Comparison of ENCODE assay signal across 7 cellular contexts in genomic region chr5:91384671-91385430, GRCh38. TPM values are rescaled to one million over a fixed set of nuclear protein-coding genes. Genes with fewer than 3 reads are reported as not detected.
DNase-seq lines count a peak whose midpoint lies in the region; ATAC-seq, FAIRE-seq and TF ChIP-seq lines count a peak whose summit lies in the region.

No MANE protein-coding gene starts in this region.

- peak overlapping the region; percentile 96 for H3K27ac Mint-ChIP-seq in stimulated activated effector memory CD8-positive, alpha-beta T cell treated with anti-CD3 and anti-CD28 coated beads, Interleukin-12 subunit alpha, Interleukin-12 subunit beta, amount 100 ng/mL, for 72 hours

- H3K4me3 Mint-ChIP-seq in stimulated activated effector memory CD8-positive, alpha-beta T cell treated with anti-CD3 and anti-CD28 coated beads, Interleukin-12 subunit alpha, Interleukin-12 subunit beta, amount 100 ng/mL, for 72 hours = peak overlapping the region; percentile 96

- H3K9ac ChIP-seq in ES-I3 (ENCODE audit: low read depth, low read length) = peak overlapping the region; percentile 95; the same call in 1 of the 2 replicates
- peak overlapping the region in 1 of 2 donors; percentile 99 for H3K9ac ChIP-seq in kidney (ENCODE audit: low read length in 2 of 2)

- TF ChIP-seq CTCF in breast epithelium (IDR thresholded peaks at IDR 0.05) (peak; percentile 100), kidney (IDR thresholded peaks at IDR 0.05; ENCODE audit: borderline replicate concordance, extremely low read depth, insufficient read depth) (peak; percentile 97)

- H3K4me3 ChIP-seq in MG63 (peak overlapping the region; percentile 87), breast epithelium (peak overlapping the region in 2 of 3 donors; percentile 73 to 82), kidney (ENCODE audit: low read length in 2 of 2) (peak overlapping the region; percentile 92 to 100)

- H3K36me3 ChIP-seq in ES-I3 (ENCODE audit: insufficient read depth, low read length) (no peaks in the 10 kb centered on the region), MG63 (peaks cover 16% of the 10 kb centered on the region), breast epithelium (no peaks in the 10 kb centered on the region), kidney (ENCODE audit: control insufficient read depth in 1 of 2, insufficient read depth in 2 of 2, low read length in 2 of 2) (no peaks in the 10 kb centered on the region)

- H3K27me3 ChIP-seq in MG63 = no peaks in the 10 kb centered on the region
- H3K27me3 ChIP-seq in breast epithelium = no peaks in the 10 kb centered on the region

- H3K9me3 ChIP-seq in ES-I3 (ENCODE audit: control insufficient read depth, insufficient read depth, low read length) (no peaks in the 10 kb centered on the region), MG63 (no peaks in the 10 kb centered on the region), breast epithelium (no peaks in the 10 kb centered on the region), kidney (ENCODE audit: control insufficient read depth in 1 of 2, low read length in 2 of 2) (no peaks in the 10 kb centered on the region)

- TF ChIP-seq POLR2A in breast epithelium (IDR thresholded peaks at IDR 0.05) = no peak

- peaks cover 42% of the 10 kb centered on the region for H3K36me3 Mint-ChIP-seq in stimulated activated effector memory CD8-positive, alpha-beta T cell treated with anti-CD3 and anti-CD28 coated beads, Interleukin-12 subunit alpha, Interleukin-12 subunit beta, amount 100 ng/mL, for 72 hours

- ATAC-seq in GM21717 (IDR thresholded peaks at IDR 0.05; ENCODE audit: unreplicated experiment) = peak; percentile 14
- no peak for ATAC-seq in stimulated activated effector memory CD8-positive, alpha-beta T cell treated with anti-CD3 and anti-CD28 coated beads, Interleukin-12 subunit alpha, Interleukin-12 subunit beta, amount 100 ng/mL, for 72 hours

- FAIRE-seq in kidney (lab: Jason Lieb, UNC) = peak; percentile 98

- intact Hi-C loops in breast epithelium (cut with DNase I; ENCODE audit: low total_unique reads) (loop anchor here (10.0 kb wide), 1 partner anchor 280 kb away; no protein-coding TSS in a partner anchor), kidney (cut with DNase I) (loop anchor here (10.0 kb wide), 2 partner anchors 280 to 450 kb away; no protein-coding TSS in a partner anchor)

- DNase-seq in MG63 = no peak
- peak; percentile 97 for DNase-seq in RKO (ENCODE audit: low spot score)
- peak in 1 of 2 donors; percentile 38 for DNase-seq in breast epithelium (ENCODE audit: low spot score in 2 of 2)
- no peak for DNase-seq in kidney
- DNase-seq in stimulated activated effector memory CD8-positive, alpha-beta T cell treated with anti-CD3 and anti-CD28 coated beads, Interleukin-12 subunit alpha, Interleukin-12 subunit beta, amount 100 ng/mL, for 72 hours (ENCODE audit: low spot score in 2 of 2) = no peak

- H3K27ac ChIP-seq in breast epithelium (peak overlapping the region; percentile 99 to 100), kidney (ENCODE audit: low read depth in 2 of 2, low read length in 2 of 2) (peak overlapping the region; percentile 100)

- no peaks in the 10 kb centered on the region; the same call in 1 of the 2 replicates for H3K4me1 ChIP-seq in ES-I3 (ENCODE audit: insufficient read depth, low read length)
- H3K4me1 ChIP-seq in breast epithelium = no peaks in the 10 kb centered on the region
- no peaks in the 10 kb centered on the region for H3K4me1 ChIP-seq in kidney (ENCODE audit: control insufficient read depth in 1 of 2, insufficient read depth in 1 of 2, low read depth in 1 of 2, low read length in 2 of 2)

- H3K4me1 Mint-ChIP-seq in stimulated activated effector memory CD8-positive, alpha-beta T cell treated with anti-CD3 and anti-CD28 coated beads, Interleukin-12 subunit alpha, Interleukin-12 subunit beta, amount 100 ng/mL, for 72 hours = peaks cover 23% of the 10 kb centered on the region

- H3K9me3 Mint-ChIP-seq in stimulated activated effector memory CD8-positive, alpha-beta T cell treated with anti-CD3 and anti-CD28 coated beads, Interleukin-12 subunit alpha, Interleukin-12 subunit beta, amount 100 ng/mL, for 72 hours = no peaks in the 10 kb centered on the region

RNA-seq across cellular contexts. Expression of gene ARRDC3, which starts 1.7 kb away (rescaled TPM):
- total RNA-seq in MG63 (2014; rRNA removed; shearing (Covaris generic); ENCODE audit: low replicate concordance) = 66.1 and 70.6 TPM in 2 replicates
- 100 to 1,000 TPM in 2 of 3 donors, 10 to 100 TPM in 1; 75.5 to 261 (median 100) TPM for total RNA-seq in breast epithelium
- total RNA-seq in kidney = 124 TPM
- polyA plus RNA-seq in kidney (ENCODE audit: insufficient read depth, low read depth, low replicate concordance) = 18.4 TPM
